In the genomic region with DNA sequence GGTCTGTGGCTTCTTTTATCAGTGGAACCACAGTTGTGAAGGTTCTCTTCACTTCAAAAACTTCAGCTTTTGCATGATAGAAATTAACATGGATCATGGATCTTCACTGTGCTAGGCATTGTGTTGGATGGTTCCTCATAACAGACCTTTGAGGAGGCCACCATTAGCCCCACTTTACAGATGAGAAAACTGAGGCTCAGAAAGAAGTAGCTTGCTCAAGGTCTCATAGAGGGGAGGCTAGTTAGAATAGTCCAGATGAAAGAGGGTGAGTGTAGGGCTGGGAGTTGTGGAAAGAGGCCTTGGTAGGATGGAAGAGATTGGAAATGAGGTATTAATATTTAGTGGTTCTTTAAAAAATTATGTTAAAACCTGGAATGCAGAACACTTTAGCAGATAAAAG, we compare ENCODE assay signal across 19 cellular contexts. TPM values are rescaled to one million over a fixed set of nuclear protein-coding genes. Genes with fewer than 3 reads are reported as not detected.
A peak's percentile ranks its signal among the peaks of the same experiment; 100 is the strongest.
DNase-seq lines count a peak whose midpoint lies in the region; ATAC-seq and TF ChIP-seq lines count a peak whose summit lies in the region.
"Had no signal": no experiment of that assay in that cellular context is flagged by ENCODE, and none has a peak within 500 bp of the region (broad histone marks: within the 10 kb centered on the region; RNA-seq: fewer than 3 reads in every experiment).

No MANE protein-coding gene starts in this region.

- TF ChIP-seq CTCF in CD4-positive, alpha-beta T cell (IDR thresholded peaks at IDR 0.05), result no peak
- TF ChIP-seq CTCF in Loucy (conservative IDR thresholded peaks at IDR 0.05; ENCODE audit: low read length) (no peak), GM13976 (IDR thresholded peaks at IDR 0.05; ENCODE audit: borderline replicate concordance, control extremely low read depth, extremely low read depth, insufficient read depth, missing control alignments) (no peak)

- ATAC-seq in activated naive CD4-positive, alpha-beta T cell treated with anti-CD3 and anti-CD28 coated beads, Interleukin-2, amount 50 U/mL, for 72 hours, result no peak
- ATAC-seq in CD4-positive, alpha-beta T cell (ENCODE audit: poor library complexity), result no peak
- ATAC-seq: CD8-positive, alpha-beta T cell; GM12878; GM23338 had no signal

- H3K27me3 Mint-ChIP-seq in CD4-positive, alpha-beta T cell, result no peaks in the 10 kb centered on the region
- H3K27me3 Mint-ChIP-seq in activated naive CD8-positive, alpha-beta T cell treated with anti-CD3 and anti-CD28 coated beads for 36 hours, result no peaks in the 10 kb centered on the region
- H3K27me3 Mint-ChIP-seq: IgD-negative memory B cell had no signal

- intact Hi-C loops in CD4-positive, alpha-beta T cell (cut with DNase I, micrococcal nuclease), result loop anchor here (5.0 to 10.0 kb wide), 5 partner anchors 195 to 722 kb away; a partner anchor contains a TSS

- H2AFZ ChIP-seq in Loucy (ENCODE audit: low read length), result no peak overlapping the region
- H2AFZ ChIP-seq: GM23338 had no signal

- no peaks in the 10 kb centered on the region for H3K9me2 ChIP-seq in Loucy (replicated peaks; ENCODE audit: low read depth, low read length)

- peak overlapping the region; percentile 83 for H3K4me2 ChIP-seq in Loucy (ENCODE audit: low read depth, low read length, poor library complexity, severe bottlenecking)
- H3K4me2 ChIP-seq: GM23338 had no signal

- CTCF ChIA-PET in CD4-positive, alpha-beta T cell (lab: Charles Lee), result no interaction called here

- peaks cover 32% of the 10 kb centered on the region for H3K4me1 Mint-ChIP-seq in CD4-positive, alpha-beta T cell (ENCODE audit: low read depth)
- peaks cover 20% of the 10 kb centered on the region for H3K4me1 Mint-ChIP-seq in activated naive CD8-positive, alpha-beta T cell treated with anti-CD3 and anti-CD28 coated beads for 36 hours

- H4K20me1 ChIP-seq in Loucy (ENCODE audit: insufficient read depth, low read length, poor library complexity, severe bottlenecking), result peaks cover 10% of the 10 kb centered on the region

- H3K4me1 ChIP-seq in Loucy (ENCODE audit: insufficient read depth, low read length, poor library complexity, severe bottlenecking), result no peaks in the 10 kb centered on the region

- H3K27ac ChIP-seq in CD4-positive, alpha-beta T cell (ENCODE audit: low read depth, low read length), result no peak overlapping the region
- H3K27ac ChIP-seq: BLaER1 had no signal

- H3K79me2 ChIP-seq in Loucy (ENCODE audit: insufficient read depth, low read length), result peaks cover 37% of the 10 kb centered on the region

- H3K4me3 ChIP-seq in Loucy (ENCODE audit: low read length, poor library complexity, severe bottlenecking), result peak overlapping the region; percentile 97
- H3K4me3 ChIP-seq: BLaER1, GM23338 had no signal

- peak overlapping the region; percentile 95 for H3K4me3 Mint-ChIP-seq in CD4-positive, alpha-beta T cell
- H3K4me3 Mint-ChIP-seq in activated naive CD8-positive, alpha-beta T cell treated with anti-CD3 and anti-CD28 coated beads for 36 hours, result no peak overlapping the region
- H3K4me3 Mint-ChIP-seq: CD14-positive monocyte had no signal

- no peak for DNase-seq in activated naive CD4-positive, alpha-beta T cell treated with anti-CD3 and anti-CD28 coated beads, Interleukin-2, amount 50 U/mL, for 72 hours (ENCODE audit: low spot score in 2 of 2)
- DNase-seq in activated naive CD4-positive, alpha-beta T cell (lab: John Stamatoyannopoulos, UW), result no peak
- DNase-seq in CD4-positive, alpha-beta T cell, result no peak
- DNase-seq in activated naive CD8-positive, alpha-beta T cell treated with anti-CD3 and anti-CD28 coated beads for 36 hours, result no peak
- no peak for DNase-seq in KBM-7
- no peak for DNase-seq in stimulated activated naive CD4-positive, alpha-beta T cell treated with Interleukin-2 at 50 U/mL for 16 hours (lab: John Stamatoyannopoulos, UW)
- no peak for DNase-seq in GM13976 (ENCODE audit: low spot score)
- DNase-seq: 8988T; Calu3; CD8-positive, alpha-beta T cell; DMS79 treated with DMSO at 0.1 percent for 48 hours; EL; HCEC 1CT had no signal

- no peaks in the 10 kb centered on the region for H3K9me3 Mint-ChIP-seq in activated naive CD4-positive, alpha-beta T cell treated with anti-CD3 and anti-CD28 coated beads, Interleukin-2, amount 50 U/mL, for 72 hours
- H3K9me3 Mint-ChIP-seq in CD4-positive, alpha-beta T cell, result no peaks in the 10 kb centered on the region
- no peaks in the 10 kb centered on the region for H3K9me3 Mint-ChIP-seq in activated naive CD8-positive, alpha-beta T cell treated with anti-CD3 and anti-CD28 coated beads for 36 hours
- H3K9me3 Mint-ChIP-seq: CD8-positive, alpha-beta T cell; GM23338; IgD-negative memory B cell had no signal

- no peak overlapping the region for H3K9ac ChIP-seq in Loucy (ENCODE audit: low read depth, low read length, poor library complexity, severe bottlenecking)
- H3K9ac ChIP-seq: BLaER1 had no signal

- in situ Hi-C loops in KBM-7 (cut with MboI; ENCODE audit: low pct_unique_long_range_greater_than_20kb, low sequenced_read_pairs), result no loop called here
- in situ Hi-C loops in GM13976 (cut with MboI; ENCODE audit: low sequenced_read_pairs, unreplicated experiment), result no loop called here

- H3K27ac Mint-ChIP-seq in activated naive CD4-positive, alpha-beta T cell treated with anti-CD3 and anti-CD28 coated beads, Interleukin-2, amount 50 U/mL, for 72 hours, result peak overlapping the region; percentile 66 to 92
- no peak overlapping the region for H3K27ac Mint-ChIP-seq in CD4-positive, alpha-beta T cell
- H3K27ac Mint-ChIP-seq in activated naive CD8-positive, alpha-beta T cell treated with anti-CD3 and anti-CD28 coated beads for 36 hours, result peak overlapping the region; percentile 8
- H3K27ac Mint-ChIP-seq: GM23338 had no signal

- H3K36me3 ChIP-seq in Loucy (ENCODE audit: insufficient read depth, low read length), result no peaks in the 10 kb centered on the region

- no peaks in the 10 kb centered on the region for H3F3A ChIP-seq in Loucy (ENCODE audit: low read depth)

- POLR2A ChIA-PET in CD4-positive, alpha-beta T cell (lab: Charles Lee), result no interaction called here

- H3K36me3 Mint-ChIP-seq in activated naive CD4-positive, alpha-beta T cell treated with anti-CD3 and anti-CD28 coated beads, Interleukin-2, amount 50 U/mL, for 72 hours, result peaks cover 8 to 18% of the 10 kb centered on the region in 2 donors
- H3K36me3 Mint-ChIP-seq in CD4-positive, alpha-beta T cell (ENCODE audit: low read depth), result peaks cover 53% of the 10 kb centered on the region
- peaks cover 13% of the 10 kb centered on the region for H3K36me3 Mint-ChIP-seq in activated naive CD8-positive, alpha-beta T cell treated with anti-CD3 and anti-CD28 coated beads for 36 hours
- H3K36me3 Mint-ChIP-seq: IgD-negative memory B cell had no signal

- no peaks in the 10 kb centered on the region for H3K27me3 ChIP-seq in CD4-positive, alpha-beta T cell (ENCODE audit: control insufficient read depth, insufficient read depth, low read length)
- no peaks in the 10 kb centered on the region for H3K27me3 ChIP-seq in Loucy (ENCODE audit: insufficient read depth, low read length, poor library complexity, severe bottlenecking)

- H3K9me3 ChIP-seq in CD4-positive, alpha-beta T cell (ENCODE audit: control insufficient read depth, low read length), result no peaks in the 10 kb centered on the region
- no peaks in the 10 kb centered on the region for H3K9me3 ChIP-seq in Loucy (ENCODE audit: insufficient read depth, low read depth, low read length)

RNA-seq across cellular contexts. Expression of a gene that starts 2.6 kb away (rescaled TPM):
- total RNA-seq in activated naive CD4-positive, alpha-beta T cell treated with anti-CD3 and anti-CD28 coated beads, Interleukin-2, amount 50 U/mL, for 72 hours, result 10 to 100 TPM; 26.8 to 31.5 TPM
- total RNA-seq in CD4-positive, alpha-beta T cell, result 10 to 100 TPM; 36.3 to 36.5 TPM
- total RNA-seq in activated naive CD8-positive, alpha-beta T cell treated with anti-CD3 and anti-CD28 coated beads for 36 hours, result 10 to 100 TPM; 50.5 to 53.4 TPM

RNA-seq across cellular contexts. Expression of a gene that starts 53.2 kb away (rescaled TPM):
- total RNA-seq in activated naive CD4-positive, alpha-beta T cell treated with anti-CD3 and anti-CD28 coated beads, Interleukin-2, amount 50 U/mL, for 72 hours, result under 1 TPM; 0.27 to 0.31 TPM
- under 1 TPM in 1 of 2 experiments, not detected in 1; 0.06 TPM for total RNA-seq in CD4-positive, alpha-beta T cell
- under 1 TPM; 0.10 to 0.19 TPM for total RNA-seq in activated naive CD8-positive, alpha-beta T cell treated with anti-CD3 and anti-CD28 coated beads for 36 hours
- total RNA-seq: CD8-positive, alpha-beta T cell had no signal
